Comparison of ENCODE assay signal across 1 cellular context in the genomic region with DNA sequence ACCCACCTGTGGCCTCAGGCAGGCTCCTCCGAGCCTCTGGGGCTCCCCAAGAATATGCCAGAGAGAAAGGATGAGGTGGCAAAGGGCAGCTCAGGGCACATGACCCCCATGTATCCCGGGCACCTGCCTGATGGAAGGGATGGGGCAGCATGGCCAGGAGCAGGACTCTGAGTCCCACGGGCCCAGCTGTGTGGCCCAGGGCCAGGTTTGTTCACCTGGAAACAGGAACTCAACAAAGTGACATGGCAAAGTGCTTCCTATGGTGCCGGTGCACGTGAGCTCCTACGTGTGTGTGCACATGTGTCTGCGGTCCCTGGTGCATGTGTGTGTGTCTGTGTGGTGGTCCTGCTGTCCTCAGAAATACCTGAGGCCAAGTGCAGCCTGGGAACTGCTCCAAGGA.
TF ChIP-seq lines count a peak whose summit lies in the region.

No MANE protein-coding gene starts in this region.

TF ChIP-seq in K562, 482 proteins besides CTCF, POLR2A, EP300 and RAD21:
- TF ChIP-seq NCOA6 (IDR thresholded peaks at IDR 0.05) (no peak), NR2C2 (CRISPR knock-in tag; IDR thresholded peaks at IDR 0.05) (no peak), NR2C2 (tag; IDR thresholded peaks at IDR 0.05) (no peak), BHLHE40 (IDR thresholded peaks at IDR 0.05; ENCODE audit: low read length) (0 out of 2 replicates have a peak, but pooled peaks have one; percentile 24), NONO (IDR thresholded peaks at IDR 0.05; ENCODE audit: low read depth in 2 of 2, low read length in 1 of 2) (no peak), DDX20 (tag; IDR thresholded peaks at IDR 0.05; ENCODE audit: low read depth) (no peak), CBX8 (IDR thresholded peaks at IDR 0.05; ENCODE audit: borderline replicate concordance, extremely low read depth, low read depth, low read length, poor library complexity, severe bottlenecking) (no peak), ZNF76 (CRISPR knock-in tag; IDR thresholded peaks at IDR 0.05; ENCODE audit: borderline replicate concordance) (no peak)
- TF ChIP-seq, protein P1, sequence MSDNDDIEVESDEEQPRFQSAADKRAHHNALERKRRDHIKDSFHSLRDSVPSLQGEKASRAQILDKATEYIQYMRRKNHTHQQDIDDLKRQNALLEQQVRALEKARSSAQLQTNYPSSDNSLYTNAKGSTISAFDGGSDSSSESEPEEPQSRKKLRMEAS (CRISPR knock-in tag; IDR thresholded peaks at IDR 0.05), result 0 out of 2 replicates have a peak, but pooled peaks have one; percentile 10
